28 cellular contexts compared by ENCODE assay signal in the genomic region with DNA sequence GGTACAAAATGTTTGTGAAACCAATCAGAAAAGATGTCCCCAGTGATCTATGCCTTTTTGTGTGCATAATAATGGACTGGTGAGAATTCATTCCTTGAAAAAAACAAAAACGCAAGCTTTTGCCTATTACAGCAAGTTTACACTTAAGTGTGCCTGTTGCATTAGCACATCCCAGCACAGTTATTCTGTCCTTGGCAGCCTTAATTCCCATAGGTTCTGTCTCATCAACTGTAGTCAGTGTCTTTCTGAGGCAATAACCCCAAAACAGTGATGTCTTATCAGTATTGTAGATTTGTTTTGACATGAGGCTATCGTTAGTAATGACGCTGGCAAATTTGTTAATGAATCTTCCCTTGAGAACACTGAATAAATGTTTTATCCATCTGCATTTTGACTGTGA.
"Had no signal": no experiment of that assay in that cellular context is flagged by ENCODE, and none has a peak within 500 bp of the region (broad histone marks: within the 10 kb centered on the region; RNA-seq: fewer than 3 reads in every experiment).

No MANE protein-coding gene starts in this region.

- H2AFZ ChIP-seq: neural progenitor cell, parathyroid adenoma had no signal

- H3K79me2 ChIP-seq: parathyroid adenoma had no signal

- H3K36me3 ChIP-seq: neural progenitor cell, ovary, right lobe of liver, spleen, suprapubic skin, tibial artery, transverse colon, upper lobe of right lung, uterus had no signal

- H3K4me1 ChIP-seq: neural progenitor cell, parathyroid adenoma, psoas muscle, right lobe of liver, spleen, suprapubic skin, testis, tibial artery, transverse colon, upper lobe of right lung, uterus had no signal

- H3K4me2 ChIP-seq: neural progenitor cell, smooth muscle cell had no signal

- H3K27me3 ChIP-seq: neural progenitor cell, ovary, right lobe of liver, spleen, suprapubic skin, testis, tibial artery, transverse colon, upper lobe of right lung, uterus had no signal

- H3K9ac ChIP-seq: neural progenitor cell, parathyroid adenoma had no signal

- DNase-seq: natural killer cell; occipital lobe; ovary; posterior cingulate gyrus; psoas muscle; right cardiac atrium; right lobe of liver; spleen; stimulated activated CD4-positive, alpha-beta T cell treated with anti-CD3 and anti-CD28 coated beads, Interleukin-12 subunit alpha, Interleukin-12 subunit beta, amount 100 ng/mL, for 4 hours; stimulated activated CD4-positive, alpha-beta T cell treated with anti-CD3 and anti-CD28 coated beads, Interleukin-1b, Interleukin-23, amount 100 ng/mL, for 48 hours; stimulated activated CD4-positive, alpha-beta T cell treated with anti-CD3 and anti-CD28 coated beads, Interleukin-4, amount 100 ng/mL, for 1 hour; stimulated activated CD4-positive, alpha-beta T cell treated with anti-CD3 and anti-CD28 coated beads, Interleukin-4, amount 100 ng/mL, for 4 hours; stimulated activated CD8-positive, alpha-beta memory T cell treated with anti-CD3 and anti-CD28 coated beads, Interleukin-4, amount 100 ng/mL, for 48 hours; stimulated activated naive CD4-positive, alpha-beta T cell; stimulated activated naive CD8-positive, alpha-beta T cell treated with anti-CD3 and anti-CD28 coated beads, Interleukin-15, amount 100 ng/mL, for 72 hours; stimulated activated naive CD8-positive, alpha-beta T cell treated with anti-CD3 and anti-CD28 coated beads, Interleukin-15, Interleukin-2, amounts not matched to agents 100 U/mL and 50 U/mL, for 24 hours; substantia nigra; testis; tibial artery; transverse colon; upper lobe of right lung; uterus had no signal

- H3K27ac ChIP-seq: neural progenitor cell, ovary, parathyroid adenoma, psoas muscle, right lobe of liver, skin epidermis, spleen, suprapubic skin, testis, tibial artery, transverse colon, upper lobe of right lung, uterus had no signal

- ATAC-seq: natural killer cell; psoas muscle; right cardiac atrium; right lobe of liver; stimulated activated memory B cell treated with anti-CD40 and anti-IgM and Interleukin-4, amounts not matched to agents 10 μg/mL and 1 μg/mL and 100 μg/mL, for 72 hours; stimulated activated naive CD8-positive, alpha-beta T cell treated with anti-CD3 and anti-CD28 coated beads, Interleukin-15, amount 100 ng/mL, for 72 hours; stimulated activated naive CD8-positive, alpha-beta T cell treated with anti-CD3 and anti-CD28 coated beads, Interleukin-15, Interleukin-2, amounts not matched to agents 100 U/mL and 50 U/mL, for 24 hours; upper lobe of right lung had no signal

- H3K9me3 ChIP-seq: ovary, psoas muscle, right lobe of liver, spleen, suprapubic skin, testis, tibial artery, transverse colon, upper lobe of right lung, uterus had no signal

- H3K4me3 ChIP-seq: neural progenitor cell, ovary, psoas muscle, right lobe of liver, skin epidermis, smooth muscle cell, spleen, suprapubic skin, testis, tibial artery, transverse colon, upper lobe of right lung, uterus had no signal
